Comparison of ENCODE assay signal across 8 cellular contexts in genomic region chr6:32971581-32972352, GRCh38. TPM values are rescaled to one million over a fixed set of nuclear protein-coding genes. Genes with fewer than 3 reads are reported as not detected.
DNase-seq lines count a peak whose midpoint lies in the region; ATAC-seq, FAIRE-seq and TF ChIP-seq lines count a peak whose summit lies in the region.

No MANE protein-coding gene starts in this region.

- POLR2A ChIA-PET in BJ (lab: Charles Lee), result interaction anchor here (0.6 to 2.2 kb wide), 15 partner anchors 9 to 841 kb away, joined by 3 to 21 read pairs (median 5); partner anchors contain the start of genes FKBPL, HLA-DMA, HSD17B8 and TAP2
- POLR2A ChIA-PET in activated CD4-positive, alpha-beta T cell treated with anti-CD3 and anti-CD28 coated beads for 36 hours (lab: Charles Lee), result interaction anchor here (0.5 to 7.6 kb wide), 50 partner anchors 8 to 1724 kb away, joined by 3 to 83 read pairs (median 4); partner anchors contain the start of genes ATF6B, CSNK2B, HLA-DMA and HLA-DMB

- intact Hi-C loops in activated CD4-positive, alpha-beta T cell treated with anti-CD3 and anti-CD28 coated beads for 36 hours (cut with DNase I, micrococcal nuclease), result loop anchor here (1.0 to 10.0 kb wide), 16 partner anchors 117 to 1266 kb away; partner anchors contain the start of genes PSMB8 (in 2 of the 2), CUTA (in 1 of the 2), DXO (in 1 of the 2) and GPSM3 (in 1 of the 2)

- H3K27ac Mint-ChIP-seq in activated CD4-positive, alpha-beta T cell treated with anti-CD3 and anti-CD28 coated beads for 36 hours, result peak overlapping the region; percentile 100

- H3K27me3 ChIP-seq in BJ (ENCODE audit: control insufficient read depth, insufficient read depth, low read length), result no peaks in the 10 kb centered on the region
- H3K27me3 ChIP-seq in kidney epithelial cell (ENCODE audit: control insufficient read depth, insufficient read depth, low read length), result no peaks in the 10 kb centered on the region

- peak; percentile 94 for FAIRE-seq in GM19239 (lab: Jason Lieb, UNC)

- H3K4me1 Mint-ChIP-seq in activated CD4-positive, alpha-beta T cell treated with anti-CD3 and anti-CD28 coated beads for 36 hours, result peaks cover 27% of the 10 kb centered on the region

- TF ChIP-seq CTCF in BJ (IDR thresholded peaks at IDR 0.05; ENCODE audit: insufficient read depth, low read depth, low read length) (no peak), choroid plexus epithelial cell (conservative IDR thresholded peaks at IDR 0.05; ENCODE audit: low read depth, low read length) (no peak), kidney epithelial cell (IDR thresholded peaks at IDR 0.05; ENCODE audit: insufficient read depth, low read length, poor library complexity, severe bottlenecking) (no peak)

- peak; percentile 46 for ATAC-seq in HG03442 (IDR thresholded peaks at IDR 0.05; ENCODE audit: unreplicated experiment)
- peak; percentile 43 for ATAC-seq in activated CD4-positive, alpha-beta T cell treated with anti-CD3 and anti-CD28 coated beads for 36 hours

- DNase-seq in BJ (ENCODE audit: low read depth) (peak; percentile 99), GM19239 (ENCODE audit: insufficient read length, low spot score) (peak; percentile 64), NCI-H510A treated with DMSO at 0.1 percent for 48 hours (lab: John Stamatoyannopoulos, UW) (peak; percentile 100), choroid plexus epithelial cell (ENCODE audit: low read depth) (peak; percentile 100), kidney epithelial cell (ENCODE audit: low read depth) (peak; percentile 98)
- peak; percentile 100 for DNase-seq in activated CD4-positive, alpha-beta T cell treated with anti-CD3 and anti-CD28 coated beads for 36 hours
- DNase-seq in stimulated activated CD4-positive, alpha-beta T cell treated with anti-CD3 and anti-CD28 coated beads, Interleukin-15, amount 100 ng/mL, for 24 hours, result peak; percentile 98

- peaks cover 69% of the 10 kb centered on the region for H3K36me3 Mint-ChIP-seq in activated CD4-positive, alpha-beta T cell treated with anti-CD3 and anti-CD28 coated beads for 36 hours (ENCODE audit: low read depth)

- CTCF ChIA-PET in BJ (lab: Yijun Ruan, JAX), result interaction anchor here (0.5 to 4.4 kb wide), 11 partner anchors 9 to 270 kb away, joined by 3 to 42 read pairs (median 5); partner anchors contain the start of genes HLA-DMA and TAP2
- CTCF ChIA-PET in activated CD4-positive, alpha-beta T cell treated with anti-CD3 and anti-CD28 coated beads for 36 hours (lab: Charles Lee), result interaction anchor here (0.5 to 13.4 kb wide), 15 partner anchors 12 to 1235 kb away, joined by 3 to 197 read pairs (median 5); partner anchors contain the start of genes HLA-DMA, PSMB9, RPS18 and TAP1

- H3K4me3 ChIP-seq in BJ (ENCODE audit: low read depth, low read length), result peak overlapping the region; percentile 94
- H3K4me3 ChIP-seq in choroid plexus epithelial cell (ENCODE audit: low read depth, low read length), result peak overlapping the region; percentile 96
- peak overlapping the region; percentile 90 for H3K4me3 ChIP-seq in kidney epithelial cell (ENCODE audit: low read depth, low read length)

- no peaks in the 10 kb centered on the region for H3K9me3 Mint-ChIP-seq in activated CD4-positive, alpha-beta T cell treated with anti-CD3 and anti-CD28 coated beads for 36 hours (ENCODE audit: low read depth)

- peak overlapping the region; percentile 98 for H3K4me3 Mint-ChIP-seq in activated CD4-positive, alpha-beta T cell treated with anti-CD3 and anti-CD28 coated beads for 36 hours

- H3K27me3 Mint-ChIP-seq in activated CD4-positive, alpha-beta T cell treated with anti-CD3 and anti-CD28 coated beads for 36 hours, result no peaks in the 10 kb centered on the region

- peaks cover 26% of the 10 kb centered on the region for H3K36me3 ChIP-seq in BJ (ENCODE audit: control insufficient read depth, insufficient read depth, low read length)
- peaks cover 11% of the 10 kb centered on the region for H3K36me3 ChIP-seq in kidney epithelial cell (ENCODE audit: control insufficient read depth, insufficient read depth, low read length)

RNA-seq across cellular contexts. Expression of gene BRD2, which starts 3.4 kb away (rescaled TPM):
- polyA plus RNA-seq in BJ (2011; rRNA removed), result 110 and 128 TPM in 2 replicates
- polyA minus RNA-seq in BJ (2011; rRNA and poly(A)+ RNA removed), result 64.2 and 92.8 TPM in 2 replicates
- total RNA-seq in activated CD4-positive, alpha-beta T cell treated with anti-CD3 and anti-CD28 coated beads for 36 hours, result 100 to 1,000 TPM; 230 to 338 TPM
- total RNA-seq in kidney epithelial cell, result 191 and 206 TPM in 2 replicates

RNA-seq across cellular contexts. Expression of gene HLA-DMA, which starts 18.9 kb away (rescaled TPM):
- polyA plus RNA-seq in BJ (2011; rRNA removed), result 3.5 and 3.8 TPM in 2 replicates
- polyA minus RNA-seq in BJ (2011; rRNA and poly(A)+ RNA removed), result 0.72 and 2.2 TPM in 2 replicates
- 10 to 100 TPM; 11.8 TPM for total RNA-seq in activated CD4-positive, alpha-beta T cell treated with anti-CD3 and anti-CD28 coated beads for 36 hours
- 1.6 and 4.7 TPM in 2 replicates for total RNA-seq in kidney epithelial cell

RNA-seq across cellular contexts. Expression of gene HLA-DMB, which starts 30.9 kb away (rescaled TPM):
- polyA plus RNA-seq in BJ (2011; rRNA removed), result not detected in 2 replicates
- not detected in 2 replicates for polyA minus RNA-seq in BJ (2011; rRNA and poly(A)+ RNA removed)
- 1 to 10 TPM; 1.9 to 2.3 TPM for total RNA-seq in activated CD4-positive, alpha-beta T cell treated with anti-CD3 and anti-CD28 coated beads for 36 hours
- total RNA-seq in kidney epithelial cell, result 1.0 and 2.3 TPM in 2 replicates

RNA-seq across cellular contexts. Expression of gene HLA-DOA, which starts 37.6 kb away (rescaled TPM):
- polyA plus RNA-seq in BJ (2011; rRNA removed), result not detected in 2 replicates
- polyA minus RNA-seq in BJ (2011; rRNA and poly(A)+ RNA removed), result not detected in 2 replicates
- 1 to 10 TPM; 1.7 to 3.3 TPM for total RNA-seq in activated CD4-positive, alpha-beta T cell treated with anti-CD3 and anti-CD28 coated beads for 36 hours
- 0.71 and 1.6 TPM in 2 replicates for total RNA-seq in kidney epithelial cell

Comparison
In these comparisons a context has a peak if more than half of its experiments do, and no peak if none do; other contexts are left out.
1. Peak in every context shown above with its lines: DNase-seq, ATAC-seq and H3K4me3 ChIP-seq.